In the genomic region with DNA sequence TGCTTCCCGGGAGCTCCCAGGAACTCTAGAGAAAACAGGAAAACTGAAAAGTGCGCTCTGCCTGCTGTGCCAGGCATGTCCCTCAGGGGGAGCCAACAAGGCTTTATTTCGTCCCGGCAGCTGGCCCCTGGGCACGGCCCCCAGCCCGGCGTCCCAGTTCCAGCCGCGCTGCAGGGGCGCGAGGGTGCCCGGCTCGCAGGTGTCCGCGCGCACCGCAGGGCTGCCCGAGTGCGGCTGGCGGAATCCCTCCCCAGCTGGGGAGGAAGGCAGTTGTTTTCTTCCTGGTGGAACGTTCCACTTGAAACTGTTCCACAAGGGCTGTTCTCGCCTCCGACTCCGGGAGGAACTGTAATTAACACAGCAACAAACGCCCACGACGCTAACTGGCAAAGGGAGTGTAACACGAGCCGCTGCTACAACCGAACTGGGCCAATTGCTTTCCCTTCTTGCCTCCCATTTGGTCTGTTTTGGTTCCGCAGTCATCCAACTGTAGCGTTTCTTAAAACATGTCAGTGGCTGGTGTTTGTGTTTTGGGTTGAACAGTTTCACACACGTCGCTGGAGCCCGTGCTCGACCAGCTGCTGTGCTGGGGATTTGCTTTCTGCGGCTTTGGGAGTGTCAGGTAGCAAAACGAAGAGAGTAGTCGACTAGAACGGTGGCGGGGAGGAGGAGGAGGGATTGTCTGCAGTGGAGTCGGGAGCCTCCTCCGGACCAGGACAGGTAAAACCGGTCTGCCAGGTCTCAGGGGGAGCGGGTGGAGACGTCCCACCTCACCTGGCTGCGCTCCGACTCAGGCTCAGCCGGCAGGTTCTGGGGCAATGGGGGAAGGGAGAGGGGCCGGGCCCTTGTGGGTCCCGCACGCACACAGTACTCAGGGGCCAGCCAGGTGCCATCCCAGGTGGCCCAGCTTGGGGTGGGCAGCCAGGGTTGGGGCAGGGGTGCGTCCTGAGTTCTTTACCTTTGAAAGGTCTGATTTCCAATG, we compare ENCODE assay signal across 1 cellular context.
TF ChIP-seq lines count a peak whose summit lies in the region.

No MANE protein-coding gene starts in this region.

TF ChIP-seq in K562, 482 proteins besides CTCF, POLR2A, EP300 and RAD21 (continued from another document and continues in another):
- TF ChIP-seq USF1 (CRISPR knock-in tag; IDR thresholded peaks at IDR 0.05) (no peak), ZFP36 (IDR thresholded peaks at IDR 0.05; ENCODE audit: low read depth, low read length, partially characterized antibody) (no peak), CAMTA2 (CRISPR knock-in tag; conservative IDR thresholded peaks at IDR 0.05) (no peak), SRSF7 (optimal IDR thresholded peaks at IDR 0.05; ENCODE audit: low read depth, low read length) (no peak), FOXA3 (CRISPR knock-in tag; conservative IDR thresholded peaks at IDR 0.05 in 1 of 2, IDR thresholded peaks at IDR 0.05 in 1 of 2) (peak in 1 of 2 experiments; percentile 19; a peak in 1 of 4 replicates), HEY1 (CRISPR knock-in tag; IDR thresholded peaks at IDR 0.05; ENCODE audit: borderline replicate concordance) (no peak), E2F8 (IDR thresholded peaks at IDR 0.05; ENCODE audit: low read depth, partially characterized antibody) (no peak), EHMT2 (IDR thresholded peaks at IDR 0.05) (no peak), MCM5 (IDR thresholded peaks at IDR 0.05; ENCODE audit: low read depth) (no peak), ZFP30 (CRISPR knock-in tag; IDR thresholded peaks at IDR 0.05; ENCODE audit: borderline replicate concordance) (no peak), ZNF444 (CRISPR knock-in tag; IDR thresholded peaks at IDR 0.05) (no peak), MXI1 (IDR thresholded peaks at IDR 0.05; ENCODE audit: low read depth, low read length) (no peak), NRF1 (conservative IDR thresholded peaks at IDR 0.05 in 1 of 2, IDR thresholded peaks at IDR 0.05 in 1 of 2) (peak; percentile 44 to 47; a peak in 3 of 4 replicates), PHB (CRISPR knock-in tag; IDR thresholded peaks at IDR 0.05) (no peak), CHCHD3 (CRISPR knock-in tag; IDR thresholded peaks at IDR 0.05) (no peak), ZNF780A (CRISPR knock-in tag; IDR thresholded peaks at IDR 0.05) (no peak), ZNF133 (CRISPR knock-in tag; IDR thresholded peaks at IDR 0.05) (no peak), HNRNPUL1 (IDR thresholded peaks at IDR 0.05; ENCODE audit: low read length) (no peak), CC2D1A (IDR thresholded peaks at IDR 0.05) (no peak), CREB1 (IDR thresholded peaks at IDR 0.05) (no peak), CREB1 (CRISPR knock-in tag; IDR thresholded peaks at IDR 0.05) (no peak), POLR2B (IDR thresholded peaks at IDR 0.05; ENCODE audit: low read depth, partially characterized antibody) (no peak), ZBTB9 (CRISPR knock-in tag; IDR thresholded peaks at IDR 0.05) (peak; percentile 89; the same call in 1 of the 2 replicates), MBD2 (IDR thresholded peaks at IDR 0.05; ENCODE audit: borderline replicate concordance, low read depth) (no peak), TAF1 (IDR thresholded peaks at IDR 0.05; ENCODE audit: control insufficient read depth, extremely low read depth, insufficient read depth, low read length, severe bottlenecking) (no peak), TEAD1 (CRISPR knock-in tag; IDR thresholded peaks at IDR 0.05) (0 out of 4 replicates have a peak, but pooled peaks of 1 of the 2 experiments have one; percentile 7), ESRRB (CRISPR knock-in tag; IDR thresholded peaks at IDR 0.05; ENCODE audit: borderline replicate concordance) (no peak), SAP30 (IDR thresholded peaks at IDR 0.05; ENCODE audit: borderline replicate concordance, insufficient read depth, low read depth, low read length, poor library complexity, severe bottlenecking) (no peak), NR2C1 (IDR thresholded peaks at IDR 0.05) (no peak), NR2C1 (tag; IDR thresholded peaks at IDR 0.05) (no peak), REST (CRISPR knock-in tag; IDR thresholded peaks at IDR 0.05; ENCODE audit: low read depth) (peak; percentile 58; the same call in 1 of the 2 replicates), ZNF165 (CRISPR knock-in tag; IDR thresholded peaks at IDR 0.05; ENCODE audit: borderline replicate concordance) (no peak), PTBP1 (IDR thresholded peaks at IDR 0.05; ENCODE audit: low read depth, low read length) (no peak), ZNF57 (CRISPR knock-in tag; IDR thresholded peaks at IDR 0.05) (no peak), ILK (tag; IDR thresholded peaks at IDR 0.05; ENCODE audit: borderline replicate concordance, low read depth) (no peak), DNMT1 (IDR thresholded peaks at IDR 0.05) (no peak), EP400 (IDR thresholded peaks at IDR 0.05) (no peak), SIN3B (IDR thresholded peaks at IDR 0.05; ENCODE audit: low read depth) (no peak)
- TF ChIP-seq, protein P1, sequence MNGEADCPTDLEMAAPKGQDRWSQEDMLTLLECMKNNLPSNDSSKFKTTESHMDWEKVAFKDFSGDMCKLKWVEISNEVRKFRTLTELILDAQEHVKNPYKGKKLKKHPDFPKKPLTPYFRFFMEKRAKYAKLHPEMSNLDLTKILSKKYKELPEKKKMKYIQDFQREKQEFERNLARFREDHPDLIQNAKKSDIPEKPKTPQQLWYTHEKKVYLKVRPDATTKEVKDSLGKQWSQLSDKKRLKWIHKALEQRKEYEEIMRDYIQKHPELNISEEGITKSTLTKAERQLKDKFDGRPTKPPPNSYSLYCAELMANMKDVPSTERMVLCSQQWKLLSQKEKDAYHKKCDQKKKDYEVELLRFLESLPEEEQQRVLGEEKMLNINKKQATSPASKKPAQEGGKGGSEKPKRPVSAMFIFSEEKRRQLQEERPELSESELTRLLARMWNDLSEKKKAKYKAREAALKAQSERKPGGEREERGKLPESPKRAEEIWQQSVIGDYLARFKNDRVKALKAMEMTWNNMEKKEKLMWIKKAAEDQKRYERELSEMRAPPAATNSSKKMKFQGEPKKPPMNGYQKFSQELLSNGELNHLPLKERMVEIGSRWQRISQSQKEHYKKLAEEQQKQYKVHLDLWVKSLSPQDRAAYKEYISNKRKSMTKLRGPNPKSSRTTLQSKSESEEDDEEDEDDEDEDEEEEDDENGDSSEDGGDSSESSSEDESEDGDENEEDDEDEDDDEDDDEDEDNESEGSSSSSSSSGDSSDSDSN (IDR thresholded peaks at IDR 0.05; ENCODE audit: borderline replicate concordance in 1 of 2, low read depth in 2 of 2, low read length in 2 of 2) = no peak; a peak in 1 of 4 replicates
- TF ChIP-seq, protein P2, sequence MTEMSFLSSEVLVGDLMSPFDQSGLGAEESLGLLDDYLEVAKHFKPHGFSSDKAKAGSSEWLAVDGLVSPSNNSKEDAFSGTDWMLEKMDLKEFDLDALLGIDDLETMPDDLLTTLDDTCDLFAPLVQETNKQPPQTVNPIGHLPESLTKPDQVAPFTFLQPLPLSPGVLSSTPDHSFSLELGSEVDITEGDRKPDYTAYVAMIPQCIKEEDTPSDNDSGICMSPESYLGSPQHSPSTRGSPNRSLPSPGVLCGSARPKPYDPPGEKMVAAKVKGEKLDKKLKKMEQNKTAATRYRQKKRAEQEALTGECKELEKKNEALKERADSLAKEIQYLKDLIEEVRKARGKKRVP (CRISPR knock-in tag; IDR thresholded peaks at IDR 0.05) = 0 out of 2 replicates have a peak, but pooled peaks have one; percentile 34
- TF ChIP-seq, protein P3, sequence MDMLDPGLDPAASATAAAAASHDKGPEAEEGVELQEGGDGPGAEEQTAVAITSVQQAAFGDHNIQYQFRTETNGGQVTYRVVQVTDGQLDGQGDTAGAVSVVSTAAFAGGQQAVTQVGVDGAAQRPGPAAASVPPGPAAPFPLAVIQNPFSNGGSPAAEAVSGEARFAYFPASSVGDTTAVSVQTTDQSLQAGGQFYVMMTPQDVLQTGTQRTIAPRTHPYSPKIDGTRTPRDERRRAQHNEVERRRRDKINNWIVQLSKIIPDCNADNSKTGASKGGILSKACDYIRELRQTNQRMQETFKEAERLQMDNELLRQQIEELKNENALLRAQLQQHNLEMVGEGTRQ (CRISPR knock-in tag; IDR thresholded peaks at IDR 0.05) = no peak
- TF ChIP-seq, protein P4, sequence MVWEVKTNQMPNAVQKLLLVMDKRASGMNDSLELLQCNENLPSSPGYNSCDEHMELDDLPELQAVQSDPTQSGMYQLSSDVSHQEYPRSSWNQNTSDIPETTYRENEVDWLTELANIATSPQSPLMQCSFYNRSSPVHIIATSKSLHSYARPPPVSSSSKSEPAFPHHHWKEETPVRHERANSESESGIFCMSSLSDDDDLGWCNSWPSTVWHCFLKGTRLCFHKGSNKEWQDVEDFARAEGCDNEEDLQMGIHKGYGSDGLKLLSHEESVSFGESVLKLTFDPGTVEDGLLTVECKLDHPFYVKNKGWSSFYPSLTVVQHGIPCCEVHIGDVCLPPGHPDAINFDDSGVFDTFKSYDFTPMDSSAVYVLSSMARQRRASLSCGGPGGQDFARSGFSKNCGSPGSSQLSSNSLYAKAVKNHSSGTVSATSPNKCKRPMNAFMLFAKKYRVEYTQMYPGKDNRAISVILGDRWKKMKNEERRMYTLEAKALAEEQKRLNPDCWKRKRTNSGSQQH (CRISPR knock-in tag; IDR thresholded peaks at IDR 0.05) = peak; percentile 23; the same call in 1 of the 2 replicates
- TF ChIP-seq, protein P5, sequence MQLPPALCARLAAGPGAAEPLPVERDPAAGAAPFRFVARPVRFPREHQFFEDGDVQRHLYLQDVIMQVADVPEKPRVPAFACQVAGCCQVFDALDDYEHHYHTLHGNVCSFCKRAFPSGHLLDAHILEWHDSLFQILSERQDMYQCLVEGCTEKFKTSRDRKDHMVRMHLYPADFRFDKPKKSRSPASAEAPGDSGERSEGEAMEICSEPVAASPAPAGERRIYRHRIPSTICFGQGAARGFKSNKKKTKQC (CRISPR knock-in tag; IDR thresholded peaks at IDR 0.05) = no peak
- TF ChIP-seq, protein P6, sequence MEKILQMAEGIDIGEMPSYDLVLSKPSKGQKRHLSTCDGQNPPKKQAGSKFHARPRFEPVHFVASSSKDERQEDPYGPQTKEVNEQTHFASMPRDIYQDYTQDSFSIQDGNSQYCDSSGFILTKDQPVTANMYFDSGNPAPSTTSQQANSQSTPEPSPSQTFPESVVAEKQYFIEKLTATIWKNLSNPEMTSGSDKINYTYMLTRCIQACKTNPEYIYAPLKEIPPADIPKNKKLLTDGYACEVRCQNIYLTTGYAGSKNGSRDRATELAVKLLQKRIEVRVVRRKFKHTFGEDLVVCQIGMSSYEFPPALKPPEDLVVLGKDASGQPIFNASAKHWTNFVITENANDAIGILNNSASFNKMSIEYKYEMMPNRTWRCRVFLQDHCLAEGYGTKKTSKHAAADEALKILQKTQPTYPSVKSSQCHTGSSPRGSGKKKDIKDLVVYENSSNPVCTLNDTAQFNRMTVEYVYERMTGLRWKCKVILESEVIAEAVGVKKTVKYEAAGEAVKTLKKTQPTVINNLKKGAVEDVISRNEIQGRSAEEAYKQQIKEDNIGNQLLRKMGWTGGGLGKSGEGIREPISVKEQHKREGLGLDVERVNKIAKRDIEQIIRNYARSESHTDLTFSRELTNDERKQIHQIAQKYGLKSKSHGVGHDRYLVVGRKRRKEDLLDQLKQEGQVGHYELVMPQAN (IDR thresholded peaks at IDR 0.05; ENCODE audit: borderline replicate concordance) = no peak
